21 cellular contexts compared by ENCODE assay signal in genomic region chr2:194328456-194328855, GRCh38.
"Had no signal": no experiment of that assay in that cellular context is flagged by ENCODE, and none has a peak within 500 bp of the region (broad histone marks: within the 10 kb centered on the region; RNA-seq: fewer than 3 reads in every experiment).

No MANE protein-coding gene starts in this region.

- DNase-seq: caudate nucleus; cerebellar nuclear complex; dorsolateral prefrontal cortex; effector CD4-positive, alpha-beta T cell; gastrocnemius medialis; heart left ventricle; left colon; left ventricle myocardium inferior; lower lobe of right lung; natural killer cell; psoas muscle; sigmoid colon; stimulated activated CD4-positive, alpha-beta T cell treated with anti-CD3 and anti-CD28 coated beads, Interleukin-4, amount 100 ng/mL, for 4 hours; stimulated activated naive CD4-positive, alpha-beta T cell; substantia nigra; testis; tibial artery had no signal

- H3K9me3 Mint-ChIP-seq: type B pancreatic cell had no signal

- H3K27ac ChIP-seq: dorsolateral prefrontal cortex, gastrocnemius medialis, heart left ventricle, hepatocyte, left ventricle myocardium inferior, lower lobe of right lung, neutrophil, psoas muscle, sigmoid colon, testis, tibial artery had no signal

- H3K9me3 ChIP-seq: gastrocnemius medialis, heart left ventricle, lower lobe of right lung, psoas muscle, sigmoid colon, testis, tibial artery had no signal

- H3K4me3 ChIP-seq: dorsolateral prefrontal cortex, gastrocnemius medialis, heart left ventricle, hepatocyte, left ventricle myocardium inferior, lower lobe of right lung, psoas muscle, sigmoid colon, testis, tibial artery had no signal

- H3K4me3 Mint-ChIP-seq: natural killer cell, type B pancreatic cell had no signal

- H3K36me3 ChIP-seq: gastrocnemius medialis, heart left ventricle, left ventricle myocardium inferior, lower lobe of right lung, neutrophil, sigmoid colon, tibial artery had no signal

- H3K27ac Mint-ChIP-seq: natural killer cell, type B pancreatic cell had no signal

- H3K27me3 Mint-ChIP-seq: type B pancreatic cell had no signal

- H3K4me1 ChIP-seq: gastrocnemius medialis, heart left ventricle, left ventricle myocardium inferior, lower lobe of right lung, psoas muscle, sigmoid colon, testis, tibial artery had no signal

- ATAC-seq: gastrocnemius medialis, heart left ventricle, left colon, lower lobe of right lung, natural killer cell, right cardiac atrium had no signal

- H3K4me1 Mint-ChIP-seq: natural killer cell had no signal

- H3K27me3 ChIP-seq: gastrocnemius medialis, heart left ventricle, hepatocyte, neutrophil, sigmoid colon, testis, tibial artery had no signal
